Comparison of ENCODE assay signal across 1 cellular context in the genomic region with DNA sequence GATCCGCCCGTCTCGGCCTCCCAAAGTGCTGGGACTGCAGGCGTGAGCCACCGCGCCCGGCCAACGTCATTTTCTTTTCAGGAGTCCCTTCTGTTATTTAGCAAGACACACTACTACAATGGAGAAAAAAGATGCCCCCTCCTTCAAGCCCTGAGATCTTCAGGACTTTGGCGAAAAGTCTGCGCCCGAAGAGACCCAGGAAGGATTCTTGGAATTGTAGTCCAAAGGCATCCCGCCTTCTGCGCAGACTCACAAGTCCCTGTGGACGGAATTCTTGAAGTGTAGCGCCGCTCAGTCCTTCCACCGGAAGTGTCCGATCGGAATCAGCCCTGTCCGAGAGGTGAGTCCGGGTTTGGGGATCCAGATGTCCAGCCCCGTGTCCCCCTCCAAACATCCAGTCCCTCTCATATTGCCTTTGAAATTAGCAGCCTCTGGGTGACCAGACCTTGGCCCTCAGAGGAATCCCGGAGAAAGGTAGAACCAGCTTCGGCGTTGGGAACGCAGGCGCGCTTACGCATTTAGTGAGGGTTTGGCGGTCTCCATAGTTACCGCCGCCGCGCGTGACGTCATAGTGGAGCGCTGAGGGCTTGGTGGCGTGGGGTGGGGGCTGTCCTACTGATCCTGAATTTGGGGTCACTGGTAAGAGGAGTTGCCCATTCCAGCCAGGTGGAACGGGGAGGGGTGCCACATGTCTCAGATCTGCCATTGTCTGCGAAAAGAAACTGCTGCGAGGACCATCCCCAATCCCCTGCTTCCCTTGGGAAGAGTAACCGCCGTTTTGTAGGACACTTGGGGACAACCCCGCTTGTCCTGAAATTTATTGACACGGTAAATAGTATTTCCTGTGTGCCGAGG.
TF ChIP-seq lines count a peak whose summit lies in the region.

No MANE protein-coding gene starts in this region.

TF ChIP-seq in K562, 482 proteins besides CTCF, POLR2A, EP300 and RAD21 (continued from another document and continues in another):
- no peak; the same call in 1 of the 2 replicates for TF ChIP-seq GTF2F1 (IDR thresholded peaks at IDR 0.05; ENCODE audit: low read depth, low read length)
- TF ChIP-seq DMBX1 (CRISPR knock-in tag; IDR thresholded peaks at IDR 0.05; ENCODE audit: borderline replicate concordance), result peak; percentile 71; the same call in 1 of the 2 replicates
- TF ChIP-seq DACH1 (IDR thresholded peaks at IDR 0.05; ENCODE audit: partially characterized antibody), result no peak
- TF ChIP-seq COPS2 (conservative IDR thresholded peaks at IDR 0.05), result no peak
- TF ChIP-seq, protein P1, sequence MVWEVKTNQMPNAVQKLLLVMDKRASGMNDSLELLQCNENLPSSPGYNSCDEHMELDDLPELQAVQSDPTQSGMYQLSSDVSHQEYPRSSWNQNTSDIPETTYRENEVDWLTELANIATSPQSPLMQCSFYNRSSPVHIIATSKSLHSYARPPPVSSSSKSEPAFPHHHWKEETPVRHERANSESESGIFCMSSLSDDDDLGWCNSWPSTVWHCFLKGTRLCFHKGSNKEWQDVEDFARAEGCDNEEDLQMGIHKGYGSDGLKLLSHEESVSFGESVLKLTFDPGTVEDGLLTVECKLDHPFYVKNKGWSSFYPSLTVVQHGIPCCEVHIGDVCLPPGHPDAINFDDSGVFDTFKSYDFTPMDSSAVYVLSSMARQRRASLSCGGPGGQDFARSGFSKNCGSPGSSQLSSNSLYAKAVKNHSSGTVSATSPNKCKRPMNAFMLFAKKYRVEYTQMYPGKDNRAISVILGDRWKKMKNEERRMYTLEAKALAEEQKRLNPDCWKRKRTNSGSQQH (CRISPR knock-in tag; IDR thresholded peaks at IDR 0.05), result no peak
- TF ChIP-seq, protein P2, sequence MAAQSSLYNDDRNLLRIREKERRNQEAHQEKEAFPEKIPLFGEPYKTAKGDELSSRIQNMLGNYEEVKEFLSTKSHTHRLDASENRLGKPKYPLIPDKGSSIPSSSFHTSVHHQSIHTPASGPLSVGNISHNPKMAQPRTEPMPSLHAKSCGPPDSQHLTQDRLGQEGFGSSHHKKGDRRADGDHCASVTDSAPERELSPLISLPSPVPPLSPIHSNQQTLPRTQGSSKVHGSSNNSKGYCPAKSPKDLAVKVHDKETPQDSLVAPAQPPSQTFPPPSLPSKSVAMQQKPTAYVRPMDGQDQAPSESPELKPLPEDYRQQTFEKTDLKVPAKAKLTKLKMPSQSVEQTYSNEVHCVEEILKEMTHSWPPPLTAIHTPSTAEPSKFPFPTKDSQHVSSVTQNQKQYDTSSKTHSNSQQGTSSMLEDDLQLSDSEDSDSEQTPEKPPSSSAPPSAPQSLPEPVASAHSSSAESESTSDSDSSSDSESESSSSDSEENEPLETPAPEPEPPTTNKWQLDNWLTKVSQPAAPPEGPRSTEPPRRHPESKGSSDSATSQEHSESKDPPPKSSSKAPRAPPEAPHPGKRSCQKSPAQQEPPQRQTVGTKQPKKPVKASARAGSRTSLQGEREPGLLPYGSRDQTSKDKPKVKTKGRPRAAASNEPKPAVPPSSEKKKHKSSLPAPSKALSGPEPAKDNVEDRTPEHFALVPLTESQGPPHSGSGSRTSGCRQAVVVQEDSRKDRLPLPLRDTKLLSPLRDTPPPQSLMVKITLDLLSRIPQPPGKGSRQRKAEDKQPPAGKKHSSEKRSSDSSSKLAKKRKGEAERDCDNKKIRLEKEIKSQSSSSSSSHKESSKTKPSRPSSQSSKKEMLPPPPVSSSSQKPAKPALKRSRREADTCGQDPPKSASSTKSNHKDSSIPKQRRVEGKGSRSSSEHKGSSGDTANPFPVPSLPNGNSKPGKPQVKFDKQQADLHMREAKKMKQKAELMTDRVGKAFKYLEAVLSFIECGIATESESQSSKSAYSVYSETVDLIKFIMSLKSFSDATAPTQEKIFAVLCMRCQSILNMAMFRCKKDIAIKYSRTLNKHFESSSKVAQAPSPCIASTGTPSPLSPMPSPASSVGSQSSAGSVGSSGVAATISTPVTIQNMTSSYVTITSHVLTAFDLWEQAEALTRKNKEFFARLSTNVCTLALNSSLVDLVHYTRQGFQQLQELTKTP (IDR thresholded peaks at IDR 0.05; ENCODE audit: low read depth in 1 of 2, partially characterized antibody in 2 of 2), result peak in 1 of 2 experiments; percentile 69
- no peak for TF ChIP-seq POU5F1 (IDR thresholded peaks at IDR 0.05; ENCODE audit: borderline replicate concordance, low read depth, low read length, partially characterized antibody)
- TF ChIP-seq, protein P3, sequence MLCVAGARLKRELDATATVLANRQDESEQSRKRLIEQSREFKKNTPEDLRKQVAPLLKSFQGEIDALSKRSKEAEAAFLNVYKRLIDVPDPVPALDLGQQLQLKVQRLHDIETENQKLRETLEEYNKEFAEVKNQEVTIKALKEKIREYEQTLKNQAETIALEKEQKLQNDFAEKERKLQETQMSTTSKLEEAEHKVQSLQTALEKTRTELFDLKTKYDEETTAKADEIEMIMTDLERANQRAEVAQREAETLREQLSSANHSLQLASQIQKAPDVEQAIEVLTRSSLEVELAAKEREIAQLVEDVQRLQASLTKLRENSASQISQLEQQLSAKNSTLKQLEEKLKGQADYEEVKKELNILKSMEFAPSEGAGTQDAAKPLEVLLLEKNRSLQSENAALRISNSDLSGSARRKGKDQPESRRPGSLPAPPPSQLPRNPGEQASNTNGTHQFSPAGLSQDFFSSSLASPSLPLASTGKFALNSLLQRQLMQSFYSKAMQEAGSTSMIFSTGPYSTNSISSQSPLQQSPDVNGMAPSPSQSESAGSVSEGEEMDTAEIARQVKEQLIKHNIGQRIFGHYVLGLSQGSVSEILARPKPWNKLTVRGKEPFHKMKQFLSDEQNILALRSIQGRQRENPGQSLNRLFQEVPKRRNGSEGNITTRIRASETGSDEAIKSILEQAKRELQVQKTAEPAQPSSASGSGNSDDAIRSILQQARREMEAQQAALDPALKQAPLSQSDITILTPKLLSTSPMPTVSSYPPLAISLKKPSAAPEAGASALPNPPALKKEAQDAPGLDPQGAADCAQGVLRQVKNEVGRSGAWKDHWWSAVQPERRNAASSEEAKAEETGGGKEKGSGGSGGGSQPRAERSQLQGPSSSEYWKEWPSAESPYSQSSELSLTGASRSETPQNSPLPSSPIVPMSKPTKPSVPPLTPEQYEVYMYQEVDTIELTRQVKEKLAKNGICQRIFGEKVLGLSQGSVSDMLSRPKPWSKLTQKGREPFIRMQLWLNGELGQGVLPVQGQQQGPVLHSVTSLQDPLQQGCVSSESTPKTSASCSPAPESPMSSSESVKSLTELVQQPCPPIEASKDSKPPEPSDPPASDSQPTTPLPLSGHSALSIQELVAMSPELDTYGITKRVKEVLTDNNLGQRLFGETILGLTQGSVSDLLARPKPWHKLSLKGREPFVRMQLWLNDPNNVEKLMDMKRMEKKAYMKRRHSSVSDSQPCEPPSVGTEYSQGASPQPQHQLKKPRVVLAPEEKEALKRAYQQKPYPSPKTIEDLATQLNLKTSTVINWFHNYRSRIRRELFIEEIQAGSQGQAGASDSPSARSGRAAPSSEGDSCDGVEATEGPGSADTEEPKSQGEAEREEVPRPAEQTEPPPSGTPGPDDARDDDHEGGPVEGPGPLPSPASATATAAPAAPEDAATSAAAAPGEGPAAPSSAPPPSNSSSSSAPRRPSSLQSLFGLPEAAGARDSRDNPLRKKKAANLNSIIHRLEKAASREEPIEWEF (CRISPR knock-in tag; IDR thresholded peaks at IDR 0.05), result no peak
- TF ChIP-seq IRF2 (CRISPR knock-in tag; IDR thresholded peaks at IDR 0.05), result no peak
- TF ChIP-seq ZEB2 (IDR thresholded peaks at IDR 0.05), result peak; percentile 99
- no peak for TF ChIP-seq ZNF212 (CRISPR knock-in tag; IDR thresholded peaks at IDR 0.05)
- TF ChIP-seq HMGN3 (IDR thresholded peaks at IDR 0.05; ENCODE audit: borderline replicate concordance, extremely low read depth, insufficient read length, low read depth, low read length), result no peak
- peak; percentile 95 for TF ChIP-seq XRCC5 (IDR thresholded peaks at IDR 0.05; ENCODE audit: low read depth, low read length)
- no peak for TF ChIP-seq ZNF217 (CRISPR knock-in tag; IDR thresholded peaks at IDR 0.05)
- TF ChIP-seq SPI1 (IDR thresholded peaks at IDR 0.05; ENCODE audit: borderline replicate concordance, low read depth, low read length), result no peak
- TF ChIP-seq YY1 (IDR thresholded peaks at IDR 0.05; ENCODE audit: borderline replicate concordance in 1 of 3, control insufficient read depth in 1 of 3, extremely low read depth in 1 of 3, insufficient read depth in 3 of 3, insufficient read length in 1 of 3, insufficient replicate concordance in 2 of 3, low read depth in 1 of 3, low read length in 2 of 3), result peak in 2 of 3 experiments; percentile 7 to 78
- TF ChIP-seq TCF3 (CRISPR knock-in tag; IDR thresholded peaks at IDR 0.05), result no peak
- TF ChIP-seq KAT2B (IDR thresholded peaks at IDR 0.05; ENCODE audit: low read depth, low read length), result no peak
- 0 out of 2 replicates have a peak, but pooled peaks have one; percentile 42 for TF ChIP-seq TCF7 (IDR thresholded peaks at IDR 0.05; ENCODE audit: borderline replicate concordance)
- TF ChIP-seq TCF7L2 (IDR thresholded peaks at IDR 0.05; ENCODE audit: low read depth, low read length), result no peak
- peak; percentile 91; the same call in 1 of the 2 replicates for TF ChIP-seq ZC3H8 (IDR thresholded peaks at IDR 0.05)
- no peak for TF ChIP-seq SMARCC2 (IDR thresholded peaks at IDR 0.05; ENCODE audit: low read depth)
- TF ChIP-seq, protein P4, sequence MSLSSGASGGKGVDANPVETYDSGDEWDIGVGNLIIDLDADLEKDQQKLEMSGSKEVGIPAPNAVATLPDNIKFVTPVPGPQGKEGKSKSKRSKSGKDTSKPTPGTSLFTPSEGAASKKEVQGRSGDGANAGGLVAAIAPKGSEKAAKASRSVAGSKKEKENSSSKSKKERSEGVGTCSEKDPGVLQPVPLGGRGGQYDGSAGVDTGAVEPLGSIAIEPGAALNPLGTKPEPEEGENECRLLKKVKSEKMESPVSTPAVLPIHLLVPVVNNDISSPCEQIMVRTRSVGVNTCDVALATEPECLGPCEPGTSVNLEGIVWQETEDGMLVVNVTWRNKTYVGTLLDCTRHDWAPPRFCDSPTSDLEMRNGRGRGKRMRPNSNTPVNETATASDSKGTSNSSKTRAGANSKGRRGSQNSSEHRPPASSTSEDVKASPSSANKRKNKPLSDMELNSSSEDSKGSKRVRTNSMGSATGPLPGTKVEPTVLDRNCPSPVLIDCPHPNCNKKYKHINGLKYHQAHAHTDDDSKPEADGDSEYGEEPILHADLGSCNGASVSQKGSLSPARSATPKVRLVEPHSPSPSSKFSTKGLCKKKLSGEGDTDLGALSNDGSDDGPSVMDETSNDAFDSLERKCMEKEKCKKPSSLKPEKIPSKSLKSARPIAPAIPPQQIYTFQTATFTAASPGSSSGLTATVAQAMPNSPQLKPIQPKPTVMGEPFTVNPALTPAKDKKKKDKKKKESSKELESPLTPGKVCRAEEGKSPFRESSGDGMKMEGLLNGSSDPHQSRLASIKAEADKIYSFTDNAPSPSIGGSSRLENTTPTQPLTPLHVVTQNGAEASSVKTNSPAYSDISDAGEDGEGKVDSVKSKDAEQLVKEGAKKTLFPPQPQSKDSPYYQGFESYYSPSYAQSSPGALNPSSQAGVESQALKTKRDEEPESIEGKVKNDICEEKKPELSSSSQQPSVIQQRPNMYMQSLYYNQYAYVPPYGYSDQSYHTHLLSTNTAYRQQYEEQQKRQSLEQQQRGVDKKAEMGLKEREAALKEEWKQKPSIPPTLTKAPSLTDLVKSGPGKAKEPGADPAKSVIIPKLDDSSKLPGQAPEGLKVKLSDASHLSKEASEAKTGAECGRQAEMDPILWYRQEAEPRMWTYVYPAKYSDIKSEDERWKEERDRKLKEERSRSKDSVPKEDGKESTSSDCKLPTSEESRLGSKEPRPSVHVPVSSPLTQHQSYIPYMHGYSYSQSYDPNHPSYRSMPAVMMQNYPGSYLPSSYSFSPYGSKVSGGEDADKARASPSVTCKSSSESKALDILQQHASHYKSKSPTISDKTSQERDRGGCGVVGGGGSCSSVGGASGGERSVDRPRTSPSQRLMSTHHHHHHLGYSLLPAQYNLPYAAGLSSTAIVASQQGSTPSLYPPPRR (CRISPR knock-in tag; IDR thresholded peaks at IDR 0.05; ENCODE audit: borderline replicate concordance), result no peak; the same call in 1 of the 2 replicates
- TF ChIP-seq DDX20 (tag; IDR thresholded peaks at IDR 0.05; ENCODE audit: low read depth), result no peak
- TF ChIP-seq, protein P5, sequence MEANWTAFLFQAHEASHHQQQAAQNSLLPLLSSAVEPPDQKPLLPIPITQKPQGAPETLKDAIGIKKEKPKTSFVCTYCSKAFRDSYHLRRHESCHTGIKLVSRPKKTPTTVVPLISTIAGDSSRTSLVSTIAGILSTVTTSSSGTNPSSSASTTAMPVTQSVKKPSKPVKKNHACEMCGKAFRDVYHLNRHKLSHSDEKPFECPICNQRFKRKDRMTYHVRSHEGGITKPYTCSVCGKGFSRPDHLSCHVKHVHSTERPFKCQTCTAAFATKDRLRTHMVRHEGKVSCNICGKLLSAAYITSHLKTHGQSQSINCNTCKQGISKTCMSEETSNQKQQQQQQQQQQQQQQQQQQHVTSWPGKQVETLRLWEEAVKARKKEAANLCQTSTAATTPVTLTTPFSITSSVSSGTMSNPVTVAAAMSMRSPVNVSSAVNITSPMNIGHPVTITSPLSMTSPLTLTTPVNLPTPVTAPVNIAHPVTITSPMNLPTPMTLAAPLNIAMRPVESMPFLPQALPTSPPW (CRISPR knock-in tag; IDR thresholded peaks at IDR 0.05), result peak; percentile 85
- no peak for TF ChIP-seq NFIX (CRISPR knock-in tag; IDR thresholded peaks at IDR 0.05; ENCODE audit: low read depth)
- no peak for TF ChIP-seq ZNF778 (CRISPR knock-in tag; IDR thresholded peaks at IDR 0.05)
- TF ChIP-seq ZNF780A (CRISPR knock-in tag; IDR thresholded peaks at IDR 0.05), result no peak
- no peak for TF ChIP-seq NCOA4 (IDR thresholded peaks at IDR 0.05; ENCODE audit: partially characterized antibody)
- no peak; the same call in 1 of the 2 replicates for TF ChIP-seq NFE2 (IDR thresholded peaks at IDR 0.05; ENCODE audit: low read depth)
- TF ChIP-seq ZNF311 (CRISPR knock-in tag; IDR thresholded peaks at IDR 0.05), result peak; percentile 32; the same call in 1 of the 2 replicates
- TF ChIP-seq, protein P6, sequence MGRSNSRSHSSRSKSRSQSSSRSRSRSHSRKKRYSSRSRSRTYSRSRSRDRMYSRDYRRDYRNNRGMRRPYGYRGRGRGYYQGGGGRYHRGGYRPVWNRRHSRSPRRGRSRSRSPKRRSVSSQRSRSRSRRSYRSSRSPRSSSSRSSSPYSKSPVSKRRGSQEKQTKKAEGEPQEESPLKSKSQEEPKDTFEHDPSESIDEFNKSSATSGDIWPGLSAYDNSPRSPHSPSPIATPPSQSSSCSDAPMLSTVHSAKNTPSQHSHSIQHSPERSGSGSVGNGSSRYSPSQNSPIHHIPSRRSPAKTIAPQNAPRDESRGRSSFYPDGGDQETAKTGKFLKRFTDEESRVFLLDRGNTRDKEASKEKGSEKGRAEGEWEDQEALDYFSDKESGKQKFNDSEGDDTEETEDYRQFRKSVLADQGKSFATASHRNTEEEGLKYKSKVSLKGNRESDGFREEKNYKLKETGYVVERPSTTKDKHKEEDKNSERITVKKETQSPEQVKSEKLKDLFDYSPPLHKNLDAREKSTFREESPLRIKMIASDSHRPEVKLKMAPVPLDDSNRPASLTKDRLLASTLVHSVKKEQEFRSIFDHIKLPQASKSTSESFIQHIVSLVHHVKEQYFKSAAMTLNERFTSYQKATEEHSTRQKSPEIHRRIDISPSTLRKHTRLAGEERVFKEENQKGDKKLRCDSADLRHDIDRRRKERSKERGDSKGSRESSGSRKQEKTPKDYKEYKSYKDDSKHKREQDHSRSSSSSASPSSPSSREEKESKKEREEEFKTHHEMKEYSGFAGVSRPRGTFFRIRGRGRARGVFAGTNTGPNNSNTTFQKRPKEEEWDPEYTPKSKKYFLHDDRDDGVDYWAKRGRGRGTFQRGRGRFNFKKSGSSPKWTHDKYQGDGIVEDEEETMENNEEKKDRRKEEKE (IDR thresholded peaks at IDR 0.05; ENCODE audit: borderline replicate concordance in 1 of 2, control insufficient read depth in 1 of 2, low read depth in 2 of 2, low read length in 1 of 2), result peak in 1 of 2 experiments; percentile 98; a peak in 2 of 4 replicates
- no peak for TF ChIP-seq BDP1 (IDR thresholded peaks at IDR 0.05; ENCODE audit: insufficient read depth, insufficient read length)
- TF ChIP-seq BCOR (IDR thresholded peaks at IDR 0.05), result no peak
